8 cellular contexts compared by ENCODE assay signal in the genomic region with DNA sequence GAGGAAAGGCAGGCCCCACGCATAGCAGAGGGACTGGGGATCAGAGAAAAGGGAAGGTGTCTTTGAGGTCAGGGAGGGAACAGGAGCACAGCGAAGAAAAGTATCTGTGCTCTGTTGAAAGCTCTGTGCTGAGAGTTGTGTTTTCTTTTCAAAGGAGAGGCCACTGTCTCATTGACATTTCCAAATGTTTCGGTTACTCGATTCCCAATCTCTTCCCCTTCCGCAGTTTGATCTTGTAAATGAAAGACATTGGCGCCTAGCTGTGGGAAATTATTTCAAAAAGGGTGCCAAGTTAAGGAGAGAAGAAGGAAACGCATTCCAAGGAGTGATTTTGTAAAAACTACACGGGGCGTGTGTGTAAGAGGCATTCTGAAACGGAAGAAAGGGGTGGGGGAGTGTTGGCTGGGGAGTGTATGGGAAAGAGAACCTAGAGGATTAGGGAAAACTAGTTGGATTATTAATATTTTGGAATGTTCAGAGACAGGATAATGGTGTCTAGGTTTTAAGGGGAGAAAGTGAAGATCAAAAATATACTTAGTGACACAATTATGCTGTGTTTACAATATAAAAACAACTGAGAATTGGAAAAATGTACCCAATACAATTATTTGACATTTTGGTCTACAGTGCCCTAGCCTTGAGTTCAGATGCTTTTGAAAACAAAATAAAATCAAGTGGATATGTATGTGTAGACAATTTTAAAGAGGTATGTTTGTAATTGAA. TPM values are rescaled to one million over a fixed set of nuclear protein-coding genes. Genes with fewer than 3 reads are reported as not detected.
DNase-seq lines count a peak whose midpoint lies in the region; ATAC-seq, FAIRE-seq and TF ChIP-seq lines count a peak whose summit lies in the region.

No MANE protein-coding gene starts in this region.

- CTCF ChIA-PET in activated CD4-positive, alpha-beta memory T cell treated with anti-CD3 and anti-CD28 coated beads for 36 hours (lab: Charles Lee): interaction anchor here (0.7 to 4.0 kb wide), 16 partner anchors 11 to 760 kb away, joined by 3 to 34 read pairs (median 6); partner anchors contain the start of gene TMEM209

- H3K4me3 ChIP-seq in heart left ventricle (peak overlapping the region; percentile 74 to 98 (median 84)), rectal smooth muscle tissue (ENCODE audit: low read length) (peak overlapping the region; percentile 91)

- POLR2A ChIA-PET in activated CD4-positive, alpha-beta memory T cell treated with anti-CD3 and anti-CD28 coated beads for 36 hours (lab: Charles Lee): interaction anchor here (1.3 kb wide), 1 partner anchor 134 kb away, joined by 7 read pairs; the partner anchor contains the start of gene TMEM209

- DNase-seq in activated CD4-positive, alpha-beta memory T cell treated with anti-CD3 and anti-CD28 coated beads for 36 hours: no peak
- no peak for DNase-seq in heart left ventricle
- DNase-seq in stimulated activated naive CD4-positive, alpha-beta T cell (lab: John Stamatoyannopoulos, UW): no peak
- DNase-seq in D721Med (ENCODE audit: insufficient read length, low spot score): no peak
- no peak for DNase-seq in NCI-H1436 (lab: John Stamatoyannopoulos, UW)

- 0 to 1% (median 0%) methylated on average over 10 of the region's 10 CpGs for WGBS in heart left ventricle, 4 donors

- ATAC-seq in GM19023 (IDR thresholded peaks at IDR 0.05; ENCODE audit: unreplicated experiment): peak; percentile 8
- peak; percentile 1 for ATAC-seq in HG03108 (IDR thresholded peaks at IDR 0.05; ENCODE audit: unreplicated experiment)
- ATAC-seq in heart left ventricle: peak in 2 of 4 donors; percentile 6 to 23

- TF ChIP-seq CTCF in heart left ventricle (IDR thresholded peaks at IDR 0.05) (no peak), D721Med (IDR thresholded peaks at IDR 0.05; ENCODE audit: insufficient read depth, missing control alignments) (no peak)

- peak overlapping the region; percentile 51 for H3K9ac ChIP-seq in rectal smooth muscle tissue (ENCODE audit: low read length)

- FAIRE-seq in D721Med (lab: Jason Lieb, UNC): no peak

- H3K36me3 Mint-ChIP-seq in activated CD4-positive, alpha-beta memory T cell treated with anti-CD3 and anti-CD28 coated beads for 36 hours: no peaks in the 10 kb centered on the region

- H3K4me1 Mint-ChIP-seq in activated CD4-positive, alpha-beta memory T cell treated with anti-CD3 and anti-CD28 coated beads for 36 hours (ENCODE audit: low read depth): peaks cover 36% of the 10 kb centered on the region

- no peaks in the 10 kb centered on the region for H3K27me3 ChIP-seq in heart left ventricle
- no peaks in the 10 kb centered on the region for H3K27me3 ChIP-seq in rectal smooth muscle tissue (ENCODE audit: control insufficient read depth, insufficient read depth, low read length)

- no peaks in the 10 kb centered on the region for H3K9me3 ChIP-seq in heart left ventricle

- H3K27ac Mint-ChIP-seq in activated CD4-positive, alpha-beta memory T cell treated with anti-CD3 and anti-CD28 coated beads for 36 hours: peak overlapping the region; percentile 66

- intact Hi-C loops in activated CD4-positive, alpha-beta memory T cell treated with anti-CD3 and anti-CD28 coated beads for 36 hours (cut with micrococcal nuclease): loop anchor here (1.0 to 10.0 kb wide), 6 partner anchors 20 to 594 kb away; partner anchors contain the start of genes COPG2, SSMEM1, TMEM209 and UBE2H
- intact Hi-C loops in heart left ventricle (cut with DNase I): loop anchor here (2.0 to 10.0 kb wide), 12 partner anchors 134 to 764 kb away; partner anchors contain the start of genes TMEM209 (in 2 of the 10), CEP41 (in 1 of the 10), COPG2 (in 1 of the 10) and SSMEM1 (in 1 of the 10)

- no peaks in the 10 kb centered on the region for H3K36me3 ChIP-seq in heart left ventricle
- H3K36me3 ChIP-seq in rectal smooth muscle tissue (ENCODE audit: control insufficient read depth, insufficient read depth, low read length): no peaks in the 10 kb centered on the region

- no peaks in the 10 kb centered on the region for H3K9me3 Mint-ChIP-seq in activated CD4-positive, alpha-beta memory T cell treated with anti-CD3 and anti-CD28 coated beads for 36 hours

- no peak for TF ChIP-seq POLR2A in heart left ventricle (IDR thresholded peaks at IDR 0.05)

- peak overlapping the region; percentile 75 for H3K4me3 Mint-ChIP-seq in activated CD4-positive, alpha-beta memory T cell treated with anti-CD3 and anti-CD28 coated beads for 36 hours

- peak overlapping the region; percentile 45 to 92 (median 87) for H3K27ac ChIP-seq in heart left ventricle
- peak overlapping the region; percentile 65 for H3K27ac ChIP-seq in rectal smooth muscle tissue (ENCODE audit: low read depth, low read length)

- no peaks in the 10 kb centered on the region for H3K27me3 Mint-ChIP-seq in activated CD4-positive, alpha-beta memory T cell treated with anti-CD3 and anti-CD28 coated beads for 36 hours

- H3K4me1 ChIP-seq in heart left ventricle (peaks cover 5 to 51% (median 27%) of the 10 kb centered on the region in 12 donors), rectal smooth muscle tissue (ENCODE audit: control insufficient read depth, insufficient read depth, low read length) (peaks cover 11% of the 10 kb centered on the region)

RNA-seq across cellular contexts. Expression of gene KLHDC10, which starts 0.7 kb away (rescaled TPM):
- 10 to 100 TPM; 16.4 to 16.8 TPM for total RNA-seq in activated CD4-positive, alpha-beta memory T cell treated with anti-CD3 and anti-CD28 coated beads for 36 hours
- 10 to 100 TPM; 17.2 to 32.6 (median 26.5) TPM for total RNA-seq in heart left ventricle
- polyA plus RNA-seq in heart left ventricle: 10 to 100 TPM in 1 of 2 donors, 1 to 10 TPM in 1; 7.0 to 23.2 TPM

RNA-seq across cellular contexts. Expression of gene ZC3HC1, which starts 19.9 kb away (rescaled TPM):
- total RNA-seq in activated CD4-positive, alpha-beta memory T cell treated with anti-CD3 and anti-CD28 coated beads for 36 hours: 10 to 100 TPM; 21.6 to 26.8 TPM
- 10 to 100 TPM; 13.6 to 28.1 (median 17.1) TPM for total RNA-seq in heart left ventricle
- 10 to 100 TPM; 16.3 to 17.5 TPM for polyA plus RNA-seq in heart left ventricle
